Comparison of ENCODE assay signal across 11 cellular contexts in the genomic region with DNA sequence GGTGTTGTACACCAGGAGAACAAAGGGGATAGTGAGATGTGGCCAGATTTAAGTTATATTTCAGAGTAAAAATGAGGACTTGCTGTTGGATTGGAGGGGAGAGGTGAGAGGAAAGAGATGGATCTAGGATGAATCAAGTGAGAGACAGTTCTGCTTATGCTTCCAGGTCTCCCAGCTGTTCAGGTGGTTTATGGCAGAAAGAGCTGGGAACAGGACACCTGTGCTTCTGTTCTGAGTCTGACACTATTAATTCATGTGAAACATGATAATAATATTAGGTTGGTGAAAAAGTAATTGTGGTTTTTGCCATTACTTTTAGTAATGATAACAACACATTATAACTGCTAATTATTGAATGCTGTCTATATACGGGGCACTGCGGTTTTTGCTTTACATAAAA. TPM values are rescaled to one million over a fixed set of nuclear protein-coding genes. Genes with fewer than 3 reads are reported as not detected.
"Had no signal": no experiment of that assay in that cellular context is flagged by ENCODE, and none has a peak within 500 bp of the region (broad histone marks: within the 10 kb centered on the region; RNA-seq: fewer than 3 reads in every experiment).

No MANE protein-coding gene starts in this region.

- H3K27ac ChIP-seq: GM23248 had no signal

- H3K4me3 ChIP-seq: GM23248, GM23338, HAP-1 had no signal

- H3K4me1 ChIP-seq: HAP-1 had no signal

- H3K4me2 ChIP-seq: GM23338 had no signal

- DNase-seq: GM23248, GOT3, H7, H9, HCEC 1CT, HFFc6 had no signal

- H2AFZ ChIP-seq: GM23248, GM23338 had no signal

- H3K9me3 ChIP-seq: HAP-1 had no signal

- ATAC-seq: GM23338, HCT116 had no signal

- H3K36me3 ChIP-seq: HAP-1 had no signal

- FAIRE-seq: H54 had no signal

- H3K9ac ChIP-seq: GM23248 had no signal

RNA-seq across cellular contexts. Expression of a gene that starts 55.7 kb away (rescaled TPM):
- total RNA-seq: GM23248, GM23338, H4, H7, H9, HFFc6 had no signal
- polyA plus RNA-seq: GM23248, GM23338 had no signal
